Comparison of ENCODE assay signal across 20 cellular contexts in genomic region chr3:129311054-129311902, GRCh38. TPM values are rescaled to one million over a fixed set of nuclear protein-coding genes. Genes with fewer than 3 reads are reported as not detected.
DNase-seq lines count a peak whose midpoint lies in the region; ATAC-seq and TF ChIP-seq lines count a peak whose summit lies in the region.
"Had no signal": no experiment of that assay in that cellular context is flagged by ENCODE, and none has a peak within 500 bp of the region (broad histone marks: within the 10 kb centered on the region; RNA-seq: fewer than 3 reads in every experiment).

No MANE protein-coding gene starts in this region.

- H3K4me3 ChIP-seq in body of pancreas = no peak overlapping the region
- H3K4me3 ChIP-seq: pancreas, SJCRH30 had no signal

- 96 to 97% methylated on average over 3 of the region's 3 CpGs for WGBS in body of pancreas, 2 donors

- H3K27ac Mint-ChIP-seq in activated T-cell treated with anti-CD3 and anti-CD28 coated beads, Interleukin-2, amount 50 U/mL, for 72 hours = peak overlapping the region; percentile 64
- no peak overlapping the region for H3K27ac Mint-ChIP-seq in activated T-cell treated with anti-CD3 and anti-CD28 coated beads, Interleukin-2, amount 50 U/mL, for 24 hours
- H3K27ac Mint-ChIP-seq in activated T-helper 1 cell treated with anti-CD3 and anti-CD28 coated beads, Interleukin-12 subunit alpha, Interleukin-12 subunit beta, Interleukin-2, Interleukin-4 antibody, amounts not matched to agents 30 ng/mL and 10 ng/mL and 1 ng/mL, durations not matched to agents 14 hours and 24 hours and 36 hours = peak overlapping the region; percentile 43
- H3K27ac Mint-ChIP-seq in memory B cell (peak overlapping the region; percentile 3), type B pancreatic cell (peak overlapping the region; percentile 60)

- peaks cover 0 to 5% of the 10 kb centered on the region in 2 donors for H3K36me3 Mint-ChIP-seq in activated T-cell treated with anti-CD3 and anti-CD28 coated beads, Interleukin-2, amount 50 U/mL, for 72 hours (ENCODE audit: insufficient read depth in 2 of 2)
- peaks cover 14% of the 10 kb centered on the region for H3K36me3 Mint-ChIP-seq in activated T-cell treated with anti-CD3 and anti-CD28 coated beads, Interleukin-2, amount 50 U/mL, for 24 hours (ENCODE audit: low read depth)
- H3K36me3 Mint-ChIP-seq in activated T-helper 1 cell treated with anti-CD3 and anti-CD28 coated beads, Interleukin-12 subunit alpha, Interleukin-12 subunit beta, Interleukin-2, Interleukin-4 antibody, amounts not matched to agents 30 ng/mL and 10 ng/mL and 1 ng/mL, durations not matched to agents 14 hours and 24 hours and 36 hours (ENCODE audit: low read depth) = peaks cover 13% of the 10 kb centered on the region
- H3K36me3 Mint-ChIP-seq in memory B cell (no peaks in the 10 kb centered on the region), type B pancreatic cell (peaks cover 3% of the 10 kb centered on the region)

- no peak for TF ChIP-seq POLR2A in body of pancreas (IDR thresholded peaks at IDR 0.05)

- H3K4me3 Mint-ChIP-seq in activated T-cell treated with anti-CD3 and anti-CD28 coated beads, Interleukin-2, amount 50 U/mL, for 72 hours = no peak overlapping the region
- no peak overlapping the region for H3K4me3 Mint-ChIP-seq in activated T-cell treated with anti-CD3 and anti-CD28 coated beads, Interleukin-2, amount 50 U/mL, for 24 hours
- no peak overlapping the region for H3K4me3 Mint-ChIP-seq in activated T-helper 1 cell treated with anti-CD3 and anti-CD28 coated beads, Interleukin-12 subunit alpha, Interleukin-12 subunit beta, Interleukin-2, Interleukin-4 antibody, amounts not matched to agents 30 ng/mL and 10 ng/mL and 1 ng/mL, durations not matched to agents 14 hours and 24 hours and 36 hours
- H3K4me3 Mint-ChIP-seq in memory B cell (no peak overlapping the region), type B pancreatic cell (no peak overlapping the region)

- peaks cover 56% of the 10 kb centered on the region for H3K4me1 Mint-ChIP-seq in activated T-cell treated with anti-CD3 and anti-CD28 coated beads, Interleukin-2, amount 50 U/mL, for 72 hours (ENCODE audit: low read depth)
- H3K4me1 Mint-ChIP-seq in activated T-cell treated with anti-CD3 and anti-CD28 coated beads, Interleukin-2, amount 50 U/mL, for 24 hours (ENCODE audit: low read depth) = peaks cover 47% of the 10 kb centered on the region
- H3K4me1 Mint-ChIP-seq in activated T-helper 1 cell treated with anti-CD3 and anti-CD28 coated beads, Interleukin-12 subunit alpha, Interleukin-12 subunit beta, Interleukin-2, Interleukin-4 antibody, amounts not matched to agents 30 ng/mL and 10 ng/mL and 1 ng/mL, durations not matched to agents 14 hours and 24 hours and 36 hours (ENCODE audit: low read depth) = peaks cover 52% of the 10 kb centered on the region
- H3K4me1 Mint-ChIP-seq in memory B cell = peaks cover 17% of the 10 kb centered on the region
- H3K4me1 Mint-ChIP-seq in type B pancreatic cell (ENCODE audit: unreplicated experiment) = peaks cover 7% of the 10 kb centered on the region

- no peak for ATAC-seq in activated T-cell treated with anti-CD3 and anti-CD28 coated beads, Interleukin-2, amount 50 U/mL, for 72 hours (replicated peaks in 1 of 2)
- ATAC-seq in memory B cell (ENCODE audit: low read depth) (no peak), body of pancreas (no peak), HG03135 (IDR thresholded peaks at IDR 0.05; ENCODE audit: unreplicated experiment) (no peak)
- ATAC-seq: pancreas had no signal

- no peak for DNase-seq in activated T-cell treated with anti-CD3 and anti-CD28 coated beads, Interleukin-2, amount 50 U/mL, for 72 hours
- DNase-seq in activated T-cell treated with anti-CD3 and anti-CD28 coated beads, Interleukin-2, amount 50 U/mL, for 24 hours = no peak
- no peak for DNase-seq in activated T-helper 1 cell treated with anti-CD3 and anti-CD28 coated beads, Interleukin-12 subunit alpha, Interleukin-12 subunit beta, Interleukin-2, Interleukin-4 antibody, amounts not matched to agents 30 ng/mL and 10 ng/mL and 1 ng/mL, durations not matched to agents 14 hours and 24 hours and 36 hours (ENCODE audit: low spot score)
- no peak for DNase-seq in memory B cell (ENCODE audit: low spot score in 2 of 2)
- no peak for DNase-seq in type B pancreatic cell (ENCODE audit: extremely low spot score, unreplicated experiment)
- DNase-seq in body of pancreas = no peak
- no peak for DNase-seq in activated CD8-positive, alpha-beta memory T cell treated with anti-CD3 and anti-CD28 coated beads for 24 hours
- DNase-seq: activated CD4-positive, alpha-beta T cell treated with anti-CD3 and anti-CD28 coated beads for 1 hour; activated naive CD8-positive, alpha-beta T cell treated with anti-CD3 and anti-CD28 coated beads, Interleukin-2, amount 10 ng/mL, durations not matched to agents 7 days and 5 days; effector CD8-positive, alpha-beta T cell; EL; hypothalamus; midbrain; NCI-H1417 treated with DMSO at 0.1 percent for 48 hours; NCI-H226; pancreas; T-helper 9 cell; trophoblast cell had no signal

- H3K36me3 ChIP-seq in body of pancreas (replicated peaks in 1 of 2; ENCODE audit: insufficient read depth in 1 of 2, low read depth in 2 of 2) = no peaks in the 10 kb centered on the region
- H3K36me3 ChIP-seq: pancreas, SJCRH30 had no signal

- no peaks in the 10 kb centered on the region for H3K9me3 ChIP-seq in body of pancreas
- H3K9me3 ChIP-seq: pancreas, SJCRH30 had no signal

- H3K4me1 ChIP-seq in body of pancreas = peaks cover 19% of the 10 kb centered on the region

- TF ChIP-seq CTCF in type B pancreatic cell (conservative IDR thresholded peaks at IDR 0.05) (no peak), body of pancreas (IDR thresholded peaks at IDR 0.05) (no peak)

- intact Hi-C loops in activated T-helper 1 cell treated with anti-CD3 and anti-CD28 coated beads, Interleukin-12 subunit alpha, Interleukin-12 subunit beta, Interleukin-2, Interleukin-4 antibody, amounts not matched to agents 30 ng/mL and 10 ng/mL and 1 ng/mL, durations not matched to agents 14 hours and 24 hours and 36 hours (cut with micrococcal nuclease) = loop anchor here (10.0 kb wide), 1 partner anchor 506 kb away; no protein-coding TSS in a partner anchor
- intact Hi-C loops in body of pancreas (cut with DNase I) = no loop called here

- H3K27ac ChIP-seq in body of pancreas = peak overlapping the region in 1 of 4 donors; percentile 2
- H3K27ac ChIP-seq: SJCRH30 had no signal

- no peaks in the 10 kb centered on the region for H3K27me3 ChIP-seq in body of pancreas
- H3K27me3 ChIP-seq: pancreas, SJCRH30 had no signal

- no peaks in the 10 kb centered on the region for H3K27me3 Mint-ChIP-seq in activated T-cell treated with anti-CD3 and anti-CD28 coated beads, Interleukin-2, amount 50 U/mL, for 72 hours (ENCODE audit: low read depth)
- no peaks in the 10 kb centered on the region for H3K27me3 Mint-ChIP-seq in activated T-cell treated with anti-CD3 and anti-CD28 coated beads, Interleukin-2, amount 50 U/mL, for 24 hours
- H3K27me3 Mint-ChIP-seq in activated T-helper 1 cell treated with anti-CD3 and anti-CD28 coated beads, Interleukin-12 subunit alpha, Interleukin-12 subunit beta, Interleukin-2, Interleukin-4 antibody, amounts not matched to agents 30 ng/mL and 10 ng/mL and 1 ng/mL, durations not matched to agents 14 hours and 24 hours and 36 hours (ENCODE audit: insufficient read depth) = no peaks in the 10 kb centered on the region
- H3K27me3 Mint-ChIP-seq in memory B cell (peaks cover 1% of the 10 kb centered on the region), type B pancreatic cell (no peaks in the 10 kb centered on the region)
- H3K27me3 Mint-ChIP-seq: activated naive CD8-positive, alpha-beta T cell treated with anti-CD3 and anti-CD28 coated beads, Interleukin-2, amount 10 ng/mL, durations not matched to agents 7 days and 5 days had no signal

- H3K9me3 Mint-ChIP-seq in activated T-cell treated with anti-CD3 and anti-CD28 coated beads, Interleukin-2, amount 50 U/mL, for 72 hours = no peaks in the 10 kb centered on the region
- no peaks in the 10 kb centered on the region for H3K9me3 Mint-ChIP-seq in activated T-cell treated with anti-CD3 and anti-CD28 coated beads, Interleukin-2, amount 50 U/mL, for 24 hours
- H3K9me3 Mint-ChIP-seq in activated T-helper 1 cell treated with anti-CD3 and anti-CD28 coated beads, Interleukin-12 subunit alpha, Interleukin-12 subunit beta, Interleukin-2, Interleukin-4 antibody, amounts not matched to agents 30 ng/mL and 10 ng/mL and 1 ng/mL, durations not matched to agents 14 hours and 24 hours and 36 hours = no peaks in the 10 kb centered on the region
- no peaks in the 10 kb centered on the region for H3K9me3 Mint-ChIP-seq in memory B cell
- H3K9me3 Mint-ChIP-seq in type B pancreatic cell = no peaks in the 10 kb centered on the region
- H3K9me3 Mint-ChIP-seq: activated naive CD8-positive, alpha-beta T cell treated with anti-CD3 and anti-CD28 coated beads, Interleukin-2, amount 10 ng/mL, durations not matched to agents 7 days and 5 days had no signal

RNA-seq across cellular contexts. Expression of gene HMCES, which starts 32.6 kb away (rescaled TPM):
- total RNA-seq in activated T-cell treated with anti-CD3 and anti-CD28 coated beads, Interleukin-2, amount 50 U/mL, for 72 hours = 10 to 100 TPM; 66.6 to 84.3 TPM
- 59.4 and 61.6 TPM in 2 replicates for total RNA-seq in activated T-helper 1 cell treated with anti-CD3 and anti-CD28 coated beads, Interleukin-12 subunit alpha, Interleukin-12 subunit beta, Interleukin-2, Interleukin-4 antibody, amounts not matched to agents 30 ng/mL and 10 ng/mL and 1 ng/mL, durations not matched to agents 14 hours and 24 hours and 36 hours
- total RNA-seq in type B pancreatic cell (ENCODE audit: low replicate concordance) = 33.2 and 34.9 TPM in 2 replicates
- total RNA-seq in body of pancreas = 10 to 100 TPM; 10.1 to 14.5 TPM
